In genomic region chr3:111735912-111736311, GRCh38 we compare ENCODE assay signal across 17 cellular contexts.
A peak's percentile ranks its signal among the peaks of the same experiment; 100 is the strongest.
DNase-seq lines count a peak whose midpoint lies in the region; ATAC-seq and TF ChIP-seq lines count a peak whose summit lies in the region.
"Had no signal": no experiment of that assay in that cellular context is flagged by ENCODE, and none has a peak within 500 bp of the region (broad histone marks: within the 10 kb centered on the region; RNA-seq: fewer than 3 reads in every experiment).

No MANE protein-coding gene starts in this region.

- H3K9ac ChIP-seq in endocrine pancreas (ENCODE audit: control insufficient read depth, insufficient read depth, low read length), result no peak overlapping the region

- no peaks in the 10 kb centered on the region for H3K36me3 ChIP-seq in left ventricle myocardium inferior
- no peaks in the 10 kb centered on the region for H3K36me3 ChIP-seq in endocrine pancreas (ENCODE audit: control insufficient read depth, insufficient read depth, low read length)
- H3K36me3 ChIP-seq: MG63, tibial nerve had no signal

- peaks cover 2% of the 10 kb centered on the region for H3K36me3 Mint-ChIP-seq in mesothelial cell of epicardium
- H3K36me3 Mint-ChIP-seq: stimulated activated memory B cell treated with anti-CD40 and anti-IgM and Interleukin-4, amounts not matched to agents 10 μg/mL and 1 μg/mL and 100 μg/mL, for 72 hours had no signal

- H3K9me3 ChIP-seq in left ventricle myocardium inferior (replicated peaks) (no peaks in the 10 kb centered on the region), endocrine pancreas (ENCODE audit: control insufficient read depth, low read length) (no peaks in the 10 kb centered on the region)
- H3K9me3 ChIP-seq: MG63, tibial nerve had no signal

- H3K27ac Mint-ChIP-seq in mesothelial cell of epicardium, result peak overlapping the region; percentile 75
- H3K27ac Mint-ChIP-seq: stimulated activated memory B cell treated with anti-CD40 and anti-IgM and Interleukin-4, amounts not matched to agents 10 μg/mL and 1 μg/mL and 100 μg/mL, for 72 hours had no signal

- H3K4me1 ChIP-seq in left ventricle myocardium inferior (peaks cover 66% of the 10 kb centered on the region), endocrine pancreas (ENCODE audit: control insufficient read depth, insufficient read depth, low read length) (peaks cover 43% of the 10 kb centered on the region)

- H3K4me1 Mint-ChIP-seq in mesothelial cell of epicardium, result peaks cover 24% of the 10 kb centered on the region
- H3K4me1 Mint-ChIP-seq: stimulated activated memory B cell treated with anti-CD40 and anti-IgM and Interleukin-4, amounts not matched to agents 10 μg/mL and 1 μg/mL and 100 μg/mL, for 72 hours had no signal

- peak overlapping the region; percentile 92 for H3K27ac ChIP-seq in left ventricle myocardium inferior (replicated peaks)
- H3K27ac ChIP-seq: RWPE1 had no signal

- H3K4me3 ChIP-seq in left ventricle myocardium inferior (no peak overlapping the region), endocrine pancreas (ENCODE audit: control insufficient read depth, insufficient read depth, low read length) (peak overlapping the region; percentile 97)
- H3K4me3 ChIP-seq: MG63, tibial nerve had no signal

- no peaks in the 10 kb centered on the region for H3K27me3 Mint-ChIP-seq in mesothelial cell of epicardium (ENCODE audit: low read depth)
- H3K27me3 Mint-ChIP-seq: stimulated activated memory B cell treated with anti-CD40 and anti-IgM and Interleukin-4, amounts not matched to agents 10 μg/mL and 1 μg/mL and 100 μg/mL, for 72 hours had no signal

- H3K27me3 ChIP-seq in left ventricle myocardium inferior (ENCODE audit: low read depth) (no peaks in the 10 kb centered on the region), endocrine pancreas (ENCODE audit: control insufficient read depth, insufficient read depth, low read length) (no peaks in the 10 kb centered on the region)
- H3K27me3 ChIP-seq: MG63, tibial nerve had no signal

- ATAC-seq in left cardiac atrium (no peak), HG03565 (IDR thresholded peaks at IDR 0.05; ENCODE audit: unreplicated experiment) (no peak), HG03175 (IDR thresholded peaks at IDR 0.05; ENCODE audit: unreplicated experiment) (no peak)
- ATAC-seq: stimulated activated memory B cell treated with anti-CD40 and anti-IgM and Interleukin-4, amounts not matched to agents 10 μg/mL and 1 μg/mL and 100 μg/mL, for 72 hours had no signal

- intact Hi-C loops in left ventricle myocardium inferior (cut with micrococcal nuclease) (loop anchor here (5.0 kb wide), 2 partner anchors 126 to 231 kb away; no protein-coding TSS in a partner anchor), left cardiac atrium (cut with DNase I) (loop anchor here in 1 of 2 donors (5.0 kb wide), 1 partner anchor 126 kb away; no protein-coding TSS in a partner anchor)

- H3K9me3 Mint-ChIP-seq in mesothelial cell of epicardium, result peaks cover 4% of the 10 kb centered on the region

- no peak overlapping the region for H3K4me3 Mint-ChIP-seq in mesothelial cell of epicardium
- H3K4me3 Mint-ChIP-seq: stimulated activated memory B cell treated with anti-CD40 and anti-IgM and Interleukin-4, amounts not matched to agents 10 μg/mL and 1 μg/mL and 100 μg/mL, for 72 hours had no signal

- no peak for DNase-seq in left ventricle myocardium inferior
- no peak for DNase-seq in left cardiac atrium
- no peak for DNase-seq in mesothelial cell of epicardium (ENCODE audit: low spot score in 2 of 2, unreplicated experiment in 2 of 2)
- DNase-seq in dedifferentiated amniotic fluid mesenchymal stem cell (ENCODE audit: extremely low spot score), result no peak
- DNase-seq in EL, result no peak
- DNase-seq: activated CD8-positive, alpha-beta memory T cell treated with anti-CD3 and anti-CD28 coated beads for 24 hours; NCI-H1694; NCI-H446; NK-92 treated with Interleukin-12 subunit alpha and Interleukin-12 subunit beta, amount 100 ng/mL, for 24 hours; T-helper 1 cell had no signal

- TF ChIP-seq CTCF in left ventricle myocardium inferior (IDR thresholded peaks at IDR 0.05; ENCODE audit: borderline replicate concordance), result no peak
- no peak for TF ChIP-seq CTCF in mesothelial cell of epicardium (IDR thresholded peaks at IDR 0.05; ENCODE audit: unreplicated experiment)
